Comparison of ENCODE assay signal across 8 cellular contexts in genomic region chr3:44861412-44862220, GRCh38. TPM values are rescaled to one million over a fixed set of nuclear protein-coding genes. Genes with fewer than 3 reads are reported as not detected.
DNase-seq lines count a peak whose midpoint lies in the region; ATAC-seq and TF ChIP-seq lines count a peak whose summit lies in the region.

TMEM42 (plus strand) TSS chr3:44861912; CDS start chr3:44861925, 13 bp downstream.

- H3K27me3 ChIP-seq in DND-41 (ENCODE audit: insufficient read depth, low read length, poor library complexity) (no peaks in the 10 kb centered on the region), RWPE2 (ENCODE audit: insufficient read depth, poor library complexity, severe bottlenecking) (no peaks in the 10 kb centered on the region), neural cell (ENCODE audit: insufficient read depth, low read depth, low read length) (no peaks in the 10 kb centered on the region), stomach (no peaks in the 10 kb centered on the region)

- H3K27ac ChIP-seq in DND-41 (ENCODE audit: low read length) (peak within 1 kb of the TSS; percentile 78), RWPE2 (ENCODE audit: poor library complexity, severe bottlenecking) (peak within 1 kb of the TSS; percentile 70), neural cell (ENCODE audit: low read length) (peak within 1 kb of the TSS; percentile 37), stomach (peak within 1 kb of the TSS; percentile 91 to 97 (median 94))

- H3K36me3 ChIP-seq in DND-41 (ENCODE audit: insufficient read depth, low read length) (peaks cover 14% of the 10 kb centered on the region; the same call in 1 of the 2 replicates), RWPE2 (ENCODE audit: low read depth) (peaks cover 6% of the 10 kb centered on the region; the same call in 1 of the 2 replicates), neural cell (ENCODE audit: insufficient read depth, low read length) (no peaks in the 10 kb centered on the region), stomach (peaks cover 0 to 17% (median 5%) of the 10 kb centered on the region in 4 donors)

- TF ChIP-seq POLR2A in stomach (IDR thresholded peaks at IDR 0.05) = peak in 1 of 4 donors; percentile 65

- H3K4me2 ChIP-seq in DND-41 (ENCODE audit: insufficient read depth, low read length) (peak within 1 kb of the TSS; percentile 81), neural cell (ENCODE audit: low read length) (no peak within 1 kb of the TSS)

- peaks cover 13% of the 10 kb centered on the region for H3K79me2 ChIP-seq in DND-41 (ENCODE audit: insufficient read depth, low read length)
- no peaks in the 10 kb centered on the region for H3K79me2 ChIP-seq in neural cell (replicated peaks; ENCODE audit: insufficient read depth, low read length)

- H3K9me3 ChIP-seq in DND-41 (ENCODE audit: insufficient read depth, low read length, severe bottlenecking) (no peaks in the 10 kb centered on the region), RWPE2 (ENCODE audit: severe bottlenecking) (no peaks in the 10 kb centered on the region), neural cell (ENCODE audit: low read length) (no peaks in the 10 kb centered on the region), stomach (peaks cover 0 to 8% (median 3%) of the 10 kb centered on the region in 4 donors)

- H3K9ac ChIP-seq in DND-41 (ENCODE audit: low read depth, low read length) (peak within 1 kb of the TSS; percentile 70), neural cell (ENCODE audit: low read length) (peak within 1 kb of the TSS; percentile 72)

- TF ChIP-seq CTCF in DND-41 (IDR thresholded peaks at IDR 0.05; ENCODE audit: borderline replicate concordance, extremely low read depth, low read length, poor library complexity, severe bottlenecking) (no peak), RWPE2 (IDR thresholded peaks at IDR 0.05; ENCODE audit: poor library complexity, severe bottlenecking) (peak; percentile 14), fibroblast of villous mesenchyme (IDR thresholded peaks at IDR 0.05; ENCODE audit: insufficient read depth, low read depth, low read length) (peak; percentile 47), neural cell (IDR thresholded peaks at IDR 0.05; ENCODE audit: poor library complexity, severe bottlenecking) (no peak), stomach (IDR thresholded peaks at IDR 0.05) (no peak)

- 1 to 4% (median 2%) methylated on average over 36 to 90 of the region's 90 CpGs for WGBS in stomach, 5 donors

- H3F3A ChIP-seq in neural cell (ENCODE audit: insufficient read depth, low read length, poor library complexity, severe bottlenecking) = no peaks in the 10 kb centered on the region

- H4K20me1 ChIP-seq in DND-41 (ENCODE audit: insufficient read depth, low read length) (0 out of 2 replicates have a peak, but pooled peaks cover 4% of the 10 kb centered on the region), neural cell (ENCODE audit: insufficient read depth) (no peaks in the 10 kb centered on the region)

- H3K4me1 ChIP-seq in DND-41 (ENCODE audit: insufficient read depth, low read length) = peaks cover 50% of the 10 kb centered on the region
- peaks cover 6% of the 10 kb centered on the region for H3K4me1 ChIP-seq in RWPE2 (ENCODE audit: insufficient read depth, poor library complexity, severe bottlenecking)
- peaks cover 8 to 34% (median 22%) of the 10 kb centered on the region in 4 donors for H3K4me1 ChIP-seq in stomach

- DNase-seq in DND-41 (peak; percentile 90), KG1 (lab: John Stamatoyannopoulos, UW) (peak; percentile 88), RWPE2 (ENCODE audit: low spot score) (peak; percentile 84), activated gamma-delta T cell treated with Interleukin-2 at 50 U/mL for 16 hours (peak; percentile 82), fibroblast of villous mesenchyme (ENCODE audit: low read depth) (peak; percentile 95), stomach (peak; percentile 91)

- no peak for TF ChIP-seq RAD21 in neural cell (conservative IDR thresholded peaks at IDR 0.05)

- H3K9me2 ChIP-seq in neural cell (ENCODE audit: insufficient read depth, low read length) = no peaks in the 10 kb centered on the region

- peak within 1 kb of the TSS; percentile 46 to 83 for H3K4me3 ChIP-seq in DND-41 (ENCODE audit: low read depth in 1 of 2, low read length in 2 of 2)
- peak within 1 kb of the TSS; percentile 42 for H3K4me3 ChIP-seq in RWPE2 (ENCODE audit: severe bottlenecking)
- peak within 1 kb of the TSS; percentile 77 for H3K4me3 ChIP-seq in fibroblast of villous mesenchyme (ENCODE audit: low read depth, low read length)
- peak within 1 kb of the TSS; percentile 70 for H3K4me3 ChIP-seq in neural cell (ENCODE audit: low read length)
- peak within 1 kb of the TSS; percentile 57 to 78 (median 68) for H3K4me3 ChIP-seq in stomach

- intact Hi-C loops in stomach (cut with DNase I; ENCODE audit: low total_unique reads) = no loop called here

- H2AFZ ChIP-seq in DND-41 (ENCODE audit: low read depth, low read length) (peak within 1 kb of the TSS; percentile 86), neural cell (ENCODE audit: low read depth, low read length) (peak within 1 kb of the TSS; percentile 73)

- no peak for TF ChIP-seq EP300 in neural cell (conservative IDR thresholded peaks at IDR 0.05; ENCODE audit: poor library complexity, severe bottlenecking)
- TF ChIP-seq EP300 in stomach (IDR thresholded peaks at IDR 0.05) = no peak

- peak; percentile 85 for ATAC-seq in DND-41 (ENCODE audit: insufficient read depth, low read depth)
- peak; percentile 90 for ATAC-seq in GM21576 (IDR thresholded peaks at IDR 0.05; ENCODE audit: unreplicated experiment)
- ATAC-seq in RWPE2 (ENCODE audit: low read depth) = peak; percentile 88

TF ChIP-seq in neural cell, 6 proteins besides CTCF, POLR2A, EP300 and RAD21:
- TF ChIP-seq POLR2AphosphoS5 (IDR thresholded peaks at IDR 0.05) (peak; percentile 82), SMC3 (conservative IDR thresholded peaks at IDR 0.05; ENCODE audit: poor library complexity) (no peak)

RNA-seq across cellular contexts. Expression of gene TMEM42, which starts in this region (rescaled TPM):
- total RNA-seq in fibroblast of villous mesenchyme (12.6 and 13.0 TPM in 2 replicates), stomach (10 to 100 TPM in 3 of 5 donors, 1 to 10 TPM in 2; 7.2 to 21.4 (median 12.1) TPM)
- polyA plus RNA-seq in neural cell (15.1 and 18.2 TPM in 2 replicates), stomach (10 to 100 TPM; 16.7 to 20.3 (median 17.6) TPM)
- polyA minus RNA-seq in neural cell = 2.5 and 4.6 TPM in 2 replicates

Comparison
In these comparisons a context has a peak if more than half of its experiments do, and no peak if none do; other contexts are left out.
1. Peak in every context shown above with its lines: DNase-seq, ATAC-seq, H3K4me3 ChIP-seq and H3K27ac ChIP-seq.
2. H3K27ac ChIP-seq: peak in every context shown above with its lines; median percentile 94 in stomach; 78 in DND-41; 70 in RWPE2; 37 in neural cell.
3. CTCF ChIP-seq: peak in RWPE2 (single experiment) and fibroblast of villous mesenchyme (single experiment); none in DND-41 (single experiment), neural cell (single experiment) and stomach (0 of 7).